ENCODE assay signal across 9 cellular contexts in genomic region chr18:57523171-57523956, GRCh38.
DNase-seq lines count a peak whose midpoint lies in the region; ATAC-seq and TF ChIP-seq lines count a peak whose summit lies in the region.
"Had no signal": no experiment of that assay in that cellular context is flagged by ENCODE, and none has a peak within 500 bp of the region (broad histone marks: within the 10 kb centered on the region; RNA-seq: fewer than 3 reads in every experiment).

No MANE protein-coding gene starts in this region.

- H3K27me3 ChIP-seq in mesendoderm (ENCODE audit: insufficient read depth, low read length, poor library complexity) (no peaks in the 10 kb centered on the region), foreskin keratinocyte (peaks cover 6% of the 10 kb centered on the region)

- H3K27ac ChIP-seq in mesendoderm (ENCODE audit: low read depth, low read length) (no peak overlapping the region), foreskin keratinocyte (no peak overlapping the region)

- no peak for ATAC-seq in foreskin keratinocyte

- no peaks in the 10 kb centered on the region for H3K4me1 ChIP-seq in mesendoderm (ENCODE audit: control insufficient read depth, low read depth, low read length)
- no peaks in the 10 kb centered on the region for H3K4me1 ChIP-seq in foreskin keratinocyte

- H4K8ac ChIP-seq in mesendoderm (ENCODE audit: low read depth, low read length), result no peak overlapping the region

- H3K4ac ChIP-seq in mesendoderm (ENCODE audit: low read depth, low read length), result no peak overlapping the region

- no peak overlapping the region for H2BK120ac ChIP-seq in mesendoderm (ENCODE audit: low read depth, low read length)

- H4K5ac ChIP-seq in mesendoderm (ENCODE audit: low read length), result no peak overlapping the region

- H3K79me1 ChIP-seq in mesendoderm (ENCODE audit: low read length), result no peaks in the 10 kb centered on the region

- no peak overlapping the region for H3K23ac ChIP-seq in mesendoderm (ENCODE audit: low read length)

- H3K4me3 ChIP-seq in mesendoderm (ENCODE audit: low read length), result no peak overlapping the region

- H2BK15ac ChIP-seq in mesendoderm (replicated peaks; ENCODE audit: low read depth), result no peak overlapping the region

- no peak overlapping the region for H3K18ac ChIP-seq in mesendoderm (ENCODE audit: low read length)

- no CpG with 5 or more reads among the region's 11 CpGs for WGBS in mesendoderm (ENCODE audit: extremely low coverage, insufficient coverage, low lambda C conversion rate)

- H2BK5ac ChIP-seq in mesendoderm (ENCODE audit: low read length), result no peak overlapping the region

- H3K79me2 ChIP-seq in mesendoderm (ENCODE audit: control insufficient read depth, insufficient read depth, low read length), result no peaks in the 10 kb centered on the region

- H3K4me2 ChIP-seq in mesendoderm (ENCODE audit: low read length), result no peak overlapping the region

- no peak overlapping the region for H3K9ac ChIP-seq in mesendoderm (ENCODE audit: low read length)

- TF ChIP-seq CTCF in GM20000 (IDR thresholded peaks at IDR 0.05; ENCODE audit: extremely low read depth, missing control alignments) (no peak), foreskin keratinocyte (conservative IDR thresholded peaks at IDR 0.05) (no peak)

- H3K36me3 ChIP-seq in mesendoderm (ENCODE audit: control insufficient read depth, insufficient read depth, low read length), result no peaks in the 10 kb centered on the region

- DNase-seq in GM20000 (ENCODE audit: low spot score), result peak; percentile 23
- DNase-seq in HUDEP-2 (lab: John Stamatoyannopoulos, UW; ENCODE audit: unreplicated experiment in 76 of 76), result peak in 71 of 76 experiments; percentile 8 to 86 (median 55)
- peak; percentile 33 for DNase-seq in SKM-1 treated with dmso at 0.1 percent for 144 hours (lab: John Stamatoyannopoulos, UW; ENCODE audit: unreplicated experiment)
- DNase-seq in pons (ENCODE audit: low spot score), result peak; percentile 65
- DNase-seq in activated CD8-positive, alpha-beta memory T cell treated with anti-CD3 and anti-CD28 coated beads, Interleukin-2, amount 50 U/mL, for 48 hours, result no peak
- DNase-seq in mesendoderm, result no peak
- no peak for DNase-seq in foreskin keratinocyte
- no peak for DNase-seq in RKO (ENCODE audit: low spot score)
- DNase-seq: T-helper 2 cell had no signal

- no peak overlapping the region for H2AK5ac ChIP-seq in mesendoderm (ENCODE audit: low read length)

- no peak overlapping the region for H3K56ac ChIP-seq in mesendoderm (ENCODE audit: low read length)

Comparison
In these comparisons a context has a peak if more than half of its experiments do, and no peak if none do; other contexts are left out.
1. DNase-seq: peak in GM20000 (single experiment), HUDEP-2 (71 of 76), SKM-1 treated with dmso at 0.1 percent for 144 hours (single experiment) and pons (single experiment); none in activated CD8-positive, alpha-beta memory T cell treated with anti-CD3 and anti-CD28 coated beads, Interleukin-2, amount 50 U/mL, for 48 hours (single experiment), mesendoderm (single experiment), foreskin keratinocyte (0 of 2) and RKO (single experiment).